Comparison of ENCODE assay signal across 9 cellular contexts in the genomic region with DNA sequence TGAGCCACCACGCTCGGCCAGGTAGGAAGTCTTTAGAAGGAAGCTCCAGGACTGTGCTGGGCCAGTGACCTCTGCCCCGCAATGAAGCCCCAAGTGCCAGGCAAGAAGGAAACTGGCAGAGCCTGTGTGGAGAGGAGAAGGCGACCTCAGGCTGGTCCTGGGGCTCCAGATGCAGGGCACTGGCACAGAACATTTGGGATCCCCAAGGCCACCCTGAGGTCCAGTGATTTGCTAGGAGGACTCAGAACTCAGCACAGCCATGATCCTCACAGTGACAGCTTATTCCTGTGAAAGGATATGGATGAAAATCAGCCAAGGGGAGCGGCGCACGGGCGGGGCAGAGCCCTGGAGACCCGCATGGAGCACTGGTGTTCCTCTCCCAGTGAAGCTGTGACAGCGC. TPM values are rescaled to one million over a fixed set of nuclear protein-coding genes. Genes with fewer than 3 reads are reported as not detected.
"Had no signal": no experiment of that assay in that cellular context is flagged by ENCODE, and none has a peak within 500 bp of the region (broad histone marks: within the 10 kb centered on the region; RNA-seq: fewer than 3 reads in every experiment).

No MANE protein-coding gene starts in this region.

- H3K27ac ChIP-seq: GM23248 had no signal

- ATAC-seq: K562 had no signal

- DNase-seq: GM23248, GOT3, H9, HCEC 1CT, IMR-90 had no signal

- FAIRE-seq: H54, HTR-8/SVneo, K562 had no signal

- H2AFZ ChIP-seq: GM23248 had no signal

- H3K4me3 Mint-ChIP-seq: H9 had no signal

- H3K4me3 ChIP-seq: GM23248, K562 had no signal

- H3K9ac ChIP-seq: GM23248 had no signal

RNA-seq across cellular contexts. Expression of a gene that starts 24.1 kb away (rescaled TPM):
- total RNA-seq: HT-29 had no signal
